ENCODE assay signal across 21 cellular contexts in the genomic region with DNA sequence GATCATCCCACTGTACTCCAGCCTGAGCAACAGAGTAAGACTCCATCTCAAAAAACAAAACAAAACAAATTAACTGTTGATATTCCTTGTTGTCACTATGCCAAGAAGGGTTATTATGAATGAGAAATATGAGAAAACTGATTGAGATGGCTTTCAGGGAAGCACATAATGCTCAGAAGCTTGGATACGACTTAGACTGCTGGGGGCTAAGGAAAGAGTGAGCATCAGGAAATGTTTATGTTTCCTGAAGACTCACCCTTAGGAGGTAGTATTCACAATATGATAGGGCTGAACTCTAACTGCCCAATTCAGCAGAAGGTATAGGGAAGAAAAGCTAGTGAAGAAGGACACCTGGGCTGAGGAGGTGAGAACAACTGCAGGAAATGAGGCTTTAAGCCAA. TPM values are rescaled to one million over a fixed set of nuclear protein-coding genes. Genes with fewer than 3 reads are reported as not detected.
A peak's percentile ranks its signal among the peaks of the same experiment; 100 is the strongest.
DNase-seq lines count a peak whose midpoint lies in the region; ATAC-seq and TF ChIP-seq lines count a peak whose summit lies in the region.
"Had no signal": no experiment of that assay in that cellular context is flagged by ENCODE, and none has a peak within 500 bp of the region (broad histone marks: within the 10 kb centered on the region; RNA-seq: fewer than 3 reads in every experiment).

No MANE protein-coding gene starts in this region.

- no peaks in the 10 kb centered on the region for H3K27me3 Mint-ChIP-seq in CD8-positive, alpha-beta T cell (ENCODE audit: low read depth)
- H3K27me3 Mint-ChIP-seq in natural killer cell treated with Interleukin-12 subunit alpha and Interleukin-12 subunit beta and Interleukin-15 and Interleukin-18, amount 100 ng/mL, for 72 hours, result peaks cover 0 to 14% of the 10 kb centered on the region in 2 donors

- CTCF ChIA-PET in CD8-positive, alpha-beta T cell (lab: Charles Lee), result interaction anchor here (0.5 to 3.8 kb wide), 4 partner anchors 10 to 870 kb away, joined by 3 to 13 read pairs (median 4); no protein-coding TSS in a partner anchor

- peak overlapping the region; percentile 15 for H3K4me3 Mint-ChIP-seq in CD8-positive, alpha-beta T cell
- peak overlapping the region; percentile 55 for H3K4me3 Mint-ChIP-seq in natural killer cell treated with Interleukin-12 subunit alpha and Interleukin-12 subunit beta and Interleukin-15 and Interleukin-18, amount 100 ng/mL, for 72 hours

- H3K9me3 ChIP-seq in CD8-positive, alpha-beta T cell (ENCODE audit: low read length), result no peaks in the 10 kb centered on the region
- H3K9me3 ChIP-seq: SJCRH30 had no signal

- H3K9me3 Mint-ChIP-seq in CD8-positive, alpha-beta T cell, result no peaks in the 10 kb centered on the region
- H3K9me3 Mint-ChIP-seq in natural killer cell treated with Interleukin-12 subunit alpha and Interleukin-12 subunit beta and Interleukin-15 and Interleukin-18, amount 100 ng/mL, for 72 hours, result no peaks in the 10 kb centered on the region

- intact Hi-C loops in CD8-positive, alpha-beta T cell (cut with DNase I, micrococcal nuclease), result no loop called here

- H3K27ac Mint-ChIP-seq in CD8-positive, alpha-beta T cell, result no peak overlapping the region
- H3K27ac Mint-ChIP-seq in natural killer cell treated with Interleukin-12 subunit alpha and Interleukin-12 subunit beta and Interleukin-15 and Interleukin-18, amount 100 ng/mL, for 72 hours, result no peak overlapping the region

- POLR2A ChIA-PET in CD8-positive, alpha-beta T cell (lab: Charles Lee), result no interaction called here

- no peaks in the 10 kb centered on the region for H3K36me3 ChIP-seq in CD8-positive, alpha-beta T cell (ENCODE audit: insufficient read depth, low read length)
- H3K36me3 ChIP-seq: SJCRH30 had no signal

- no peaks in the 10 kb centered on the region for H3K36me3 Mint-ChIP-seq in CD8-positive, alpha-beta T cell
- no peaks in the 10 kb centered on the region for H3K36me3 Mint-ChIP-seq in natural killer cell treated with Interleukin-12 subunit alpha and Interleukin-12 subunit beta and Interleukin-15 and Interleukin-18, amount 100 ng/mL, for 72 hours

- TF ChIP-seq POLR2A in GM18505 (IDR thresholded peaks at IDR 0.05; ENCODE audit: borderline replicate concordance, extremely low read depth, insufficient read depth, insufficient read length), result no peak

- no peak overlapping the region for H3K4me3 ChIP-seq in CD8-positive, alpha-beta T cell (ENCODE audit: low read depth, low read length)
- H3K4me3 ChIP-seq: GM12878, SJCRH30 had no signal

- peaks cover 31% of the 10 kb centered on the region for H3K4me1 Mint-ChIP-seq in CD8-positive, alpha-beta T cell (ENCODE audit: low read depth)
- H3K4me1 Mint-ChIP-seq in natural killer cell treated with Interleukin-12 subunit alpha and Interleukin-12 subunit beta and Interleukin-15 and Interleukin-18, amount 100 ng/mL, for 72 hours (ENCODE audit: low read depth in 2 of 2), result peaks cover 20 to 40% of the 10 kb centered on the region in 2 donors

- TF ChIP-seq CTCF in CD8-positive, alpha-beta T cell (IDR thresholded peaks at IDR 0.05), result no peak

- H3K27me3 ChIP-seq in CD8-positive, alpha-beta T cell (ENCODE audit: insufficient read depth, low read length), result no peaks in the 10 kb centered on the region

- no peak overlapping the region for H3K27ac ChIP-seq in CD8-positive, alpha-beta T cell (ENCODE audit: low read depth, low read length)
- H3K27ac ChIP-seq: C4-2B, SJCRH30 had no signal

- H3K4me1 ChIP-seq in CD8-positive, alpha-beta T cell (ENCODE audit: insufficient read depth, low read length), result peaks cover 20% of the 10 kb centered on the region
- H3K4me1 ChIP-seq: SJCRH30 had no signal

- no peak for DNase-seq in CD8-positive, alpha-beta T cell
- peak; percentile 11 for DNase-seq in ELR (ENCODE audit: low read depth)
- peak; percentile 56 for DNase-seq in dermis blood vessel endothelial cell
- no peak for DNase-seq in natural killer cell treated with Interleukin-12 subunit alpha and Interleukin-12 subunit beta and Interleukin-15 and Interleukin-18, amount 100 ng/mL, for 72 hours (ENCODE audit: low spot score)
- no peak for DNase-seq in cerebellar nuclear complex (lab: John Stamatoyannopoulos, UW)
- no peak for DNase-seq in activated gamma-delta T cell (lab: John Stamatoyannopoulos, UW)
- DNase-seq: COR-L47, DMS153, GOT3, Kasumi-1, MM.1S, NCI-H1092, NCI-H1436 treated with DMSO at 0.1 percent for 48 hours, NCI-H2029, NCI-H345, NCI-H524 treated with DMSO at 0.1 percent for 48 hours, SJCRH30 had no signal

- no peak for ATAC-seq in CD8-positive, alpha-beta T cell
- no peak for ATAC-seq in natural killer cell treated with Interleukin-12 subunit alpha and Interleukin-12 subunit beta and Interleukin-15 and Interleukin-18, amount 100 ng/mL, for 72 hours
- ATAC-seq in GM18505 (IDR thresholded peaks at IDR 0.05; ENCODE audit: unreplicated experiment), result no peak
- ATAC-seq: GM12878, Panc1 had no signal

RNA-seq across cellular contexts. Expression of gene STYK1, which starts 6.3 kb away (rescaled TPM):
- under 1 TPM; 0.57 to 0.89 TPM for total RNA-seq in CD8-positive, alpha-beta T cell
- 4.6 and 7.9 TPM in 2 replicates for total RNA-seq in dermis blood vessel endothelial cell
- 10 to 100 TPM; 10.7 to 30.3 TPM for total RNA-seq in natural killer cell treated with Interleukin-12 subunit alpha and Interleukin-12 subunit beta and Interleukin-15 and Interleukin-18, amount 100 ng/mL, for 72 hours
- total RNA-seq: SJCRH30 had no signal

RNA-seq across cellular contexts. Expression of gene MAGOHB, which starts 54.2 kb away (rescaled TPM):
- total RNA-seq in CD8-positive, alpha-beta T cell, result 1 to 10 TPM; 7.9 to 8.5 TPM
- 7.8 and 17.6 TPM in 2 replicates for total RNA-seq in dermis blood vessel endothelial cell
- total RNA-seq in natural killer cell treated with Interleukin-12 subunit alpha and Interleukin-12 subunit beta and Interleukin-15 and Interleukin-18, amount 100 ng/mL, for 72 hours, result 10 to 100 TPM; 84.0 to 94.4 TPM

RNA-seq across cellular contexts. Expression of gene YBX3, which starts 55.5 kb away (rescaled TPM):
- total RNA-seq in CD8-positive, alpha-beta T cell, result 100 to 1,000 TPM; 257 to 273 TPM
- 148 and 179 TPM in 2 replicates for total RNA-seq in dermis blood vessel endothelial cell
- total RNA-seq in natural killer cell treated with Interleukin-12 subunit alpha and Interleukin-12 subunit beta and Interleukin-15 and Interleukin-18, amount 100 ng/mL, for 72 hours, result 100 to 1,000 TPM; 147 to 210 TPM

Comparison
In these comparisons a context has a peak if more than half of its experiments do, and no peak if none do; other contexts are left out.
1. DNase-seq: peak in ELR (single experiment) and dermis blood vessel endothelial cell (single experiment); none in CD8-positive, alpha-beta T cell (0 of 7), natural killer cell treated with Interleukin-12 subunit alpha and Interleukin-12 subunit beta and Interleukin-15 and Interleukin-18, amount 100 ng/mL, for 72 hours (single experiment), cerebellar nuclear complex (0 of 2) and activated gamma-delta T cell (single experiment).